In the genomic region with DNA sequence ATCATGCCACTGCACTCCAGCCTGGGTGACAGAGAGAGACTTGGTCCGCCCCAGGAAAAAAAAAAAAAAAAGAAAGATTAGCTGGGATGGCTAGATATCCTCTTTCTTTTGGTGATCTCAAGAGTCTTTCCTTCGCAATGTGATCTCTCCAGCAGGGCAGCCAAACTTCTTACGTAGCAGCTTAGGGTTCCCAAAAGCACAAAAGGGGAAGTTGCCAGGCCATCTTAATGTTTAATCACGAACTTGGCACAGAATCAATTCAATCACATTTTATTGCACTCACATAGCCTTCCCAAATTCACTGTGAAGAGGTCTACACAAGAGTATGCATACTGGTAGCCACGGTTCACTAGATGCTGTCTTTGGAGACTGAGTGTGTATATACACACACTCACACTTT, we compare ENCODE assay signal across 1 cellular context.
TF ChIP-seq lines count a peak whose summit lies in the region.

No MANE protein-coding gene starts in this region.

TF ChIP-seq in GM12878, 131 proteins besides CTCF, POLR2A, EP300 and RAD21:
- TF ChIP-seq YBX1 (IDR thresholded peaks at IDR 0.05) (no peak), ZNF24 (IDR thresholded peaks at IDR 0.05) (no peak), ZBTB40 (IDR thresholded peaks at IDR 0.05; ENCODE audit: borderline replicate concordance) (no peak), HDGF (IDR thresholded peaks at IDR 0.05) (no peak), TCF3 (IDR thresholded peaks at IDR 0.05; ENCODE audit: borderline replicate concordance, insufficient read depth, low read depth, low read length) (no peak), CBX3 (IDR thresholded peaks at IDR 0.05; ENCODE audit: borderline replicate concordance, low read depth) (no peak), RBBP5 (conservative IDR thresholded peaks at IDR 0.05) (no peak), YY1 (IDR thresholded peaks at IDR 0.05; ENCODE audit: low read depth, low read length) (no peak), E2F4 (IDR thresholded peaks at IDR 0.05; ENCODE audit: low read depth, low read length) (no peak), ZNF622 (IDR thresholded peaks at IDR 0.05) (no peak), ZSCAN29 (IDR thresholded peaks at IDR 0.05) (no peak), LARP7 (IDR thresholded peaks at IDR 0.05) (no peak), NR2C2 (IDR thresholded peaks at IDR 0.05; ENCODE audit: borderline replicate concordance, control insufficient read depth, insufficient read length, low read depth) (no peak), EED (IDR thresholded peaks at IDR 0.05; ENCODE audit: low read depth) (no peak), ATF3 (IDR thresholded peaks at IDR 0.05; ENCODE audit: borderline replicate concordance, extremely low read depth, low read depth, low read length) (no peak), BHLHE40 (IDR thresholded peaks at IDR 0.05; ENCODE audit: borderline replicate concordance in 1 of 2, low read depth in 2 of 2, low read length in 1 of 2) (no peak), CREB1 (IDR thresholded peaks at IDR 0.05; ENCODE audit: low read depth) (no peak), SMARCA5 (IDR thresholded peaks at IDR 0.05) (no peak)
- TF ChIP-seq, protein P1, sequence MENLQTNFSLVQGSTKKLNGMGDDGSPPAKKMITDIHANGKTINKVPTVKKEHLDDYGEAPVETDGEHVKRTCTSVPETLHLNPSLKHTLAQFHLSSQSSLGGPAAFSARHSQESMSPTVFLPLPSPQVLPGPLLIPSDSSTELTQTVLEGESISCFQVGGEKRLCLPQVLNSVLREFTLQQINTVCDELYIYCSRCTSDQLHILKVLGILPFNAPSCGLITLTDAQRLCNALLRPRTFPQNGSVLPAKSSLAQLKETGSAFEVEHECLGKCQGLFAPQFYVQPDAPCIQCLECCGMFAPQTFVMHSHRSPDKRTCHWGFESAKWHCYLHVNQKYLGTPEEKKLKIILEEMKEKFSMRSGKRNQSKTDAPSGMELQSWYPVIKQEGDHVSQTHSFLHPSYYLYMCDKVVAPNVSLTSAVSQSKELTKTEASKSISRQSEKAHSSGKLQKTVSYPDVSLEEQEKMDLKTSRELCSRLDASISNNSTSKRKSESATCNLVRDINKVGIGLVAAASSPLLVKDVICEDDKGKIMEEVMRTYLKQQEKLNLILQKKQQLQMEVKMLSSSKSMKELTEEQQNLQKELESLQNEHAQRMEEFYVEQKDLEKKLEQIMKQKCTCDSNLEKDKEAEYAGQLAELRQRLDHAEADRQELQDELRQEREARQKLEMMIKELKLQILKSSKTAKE (IDR thresholded peaks at IDR 0.05; ENCODE audit: low read depth, poor library complexity, severe bottlenecking): no peak
TF ChIP-seq in GM12878: peak in this region for 0.
